Comparison of ENCODE assay signal across 1 cellular context in genomic region chrX:47658301-47658683, GRCh38.
TF ChIP-seq lines count a peak whose summit lies in the region.

No MANE protein-coding gene starts in this region.

TF ChIP-seq in K562, 482 proteins besides CTCF, POLR2A, EP300 and RAD21 (continued from another document):
- TF ChIP-seq ZNF318 (IDR thresholded peaks at IDR 0.05; ENCODE audit: borderline replicate concordance in 1 of 2, low read depth in 1 of 2) (no peak), ZNF146 (CRISPR knock-in tag; IDR thresholded peaks at IDR 0.05; ENCODE audit: unreplicated experiment) (no peak), ZNF121 (CRISPR knock-in tag; conservative IDR thresholded peaks at IDR 0.05) (no peak)
